Comparison of ENCODE assay signal across 21 cellular contexts in the genomic region with DNA sequence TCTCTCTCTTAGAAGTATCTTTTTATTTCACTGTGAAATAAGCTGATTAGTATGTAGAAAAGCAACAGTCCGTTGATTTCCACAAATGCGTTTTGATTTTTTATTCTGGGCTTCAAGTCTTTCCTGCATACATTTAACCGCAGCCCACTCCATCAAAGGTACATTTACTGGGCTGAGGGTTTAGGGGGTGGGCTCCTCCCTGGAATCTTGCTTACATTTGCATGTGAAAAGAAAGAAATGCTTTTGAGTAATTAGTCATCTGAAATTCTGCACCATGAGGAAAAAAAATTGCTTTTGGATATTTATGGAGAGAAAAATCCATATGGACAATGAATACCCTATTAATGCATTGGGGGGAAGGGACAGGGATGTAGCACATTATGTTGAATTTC.
"Had no signal": no experiment of that assay in that cellular context is flagged by ENCODE, and none has a peak within 500 bp of the region (broad histone marks: within the 10 kb centered on the region; RNA-seq: fewer than 3 reads in every experiment).

No MANE protein-coding gene starts in this region.

- H3K27me3 ChIP-seq: heart right ventricle, ovary, thyroid gland, upper lobe of right lung had no signal

- H3K36me3 Mint-ChIP-seq: activated naive CD8-positive, alpha-beta T cell treated with anti-CD3 and anti-CD28 coated beads, Interleukin-2, amount 10 ng/mL, durations not matched to agents 7 days and 5 days; naive thymus-derived CD4-positive, alpha-beta T cell had no signal

- H3K4me1 Mint-ChIP-seq: activated naive CD8-positive, alpha-beta T cell treated with anti-CD3 and anti-CD28 coated beads, Interleukin-2, amount 10 ng/mL, durations not matched to agents 7 days and 5 days had no signal

- H3K27me3 Mint-ChIP-seq: activated naive CD8-positive, alpha-beta T cell treated with anti-CD3 and anti-CD28 coated beads, Interleukin-2, amount 10 ng/mL, durations not matched to agents 7 days and 5 days had no signal

- H3K4me3 ChIP-seq: heart right ventricle, lower lobe of right lung, ovary, prostate gland, thyroid gland, upper lobe of right lung had no signal

- ATAC-seq: heart right ventricle; left lobe of liver; lower lobe of right lung; naive thymus-derived CD4-positive, alpha-beta T cell; upper lobe of right lung had no signal

- H3K4me1 ChIP-seq: lower lobe of right lung, prostate gland had no signal

- DNase-seq: activated CD4-positive, alpha-beta T cell treated with anti-CD3 and anti-CD28 coated beads, Interleukin-2, amount 50 U/mL, for 1 hour; activated CD4-positive, CD25-positive, alpha-beta regulatory T cell treated with anti-CD3 and anti-CD28 coated beads, Interleukin-2, amount 50 U/mL, for 72 hours; activated effector memory CD4-positive, alpha-beta T cell treated with Interleukin-2 at 50 U/mL for 16 hours; activated naive CD4-positive, alpha-beta T cell treated with anti-CD3 and anti-CD28 coated beads for 36 hours; activated naive CD8-positive, alpha-beta T cell treated with anti-CD3 and anti-CD28 coated beads, Interleukin-2, amount 10 ng/mL, durations not matched to agents 7 days and 5 days; activated T-cell treated with anti-CD3 and anti-CD28 coated beads, Interleukin-2, amount 50 U/mL, for 48 hours; amygdala; effector CD4-positive, alpha-beta T cell; erythroblast; heart right ventricle; lower lobe of right lung; naive thymus-derived CD4-positive, alpha-beta T cell; ovary; stimulated activated CD4-positive, alpha-beta T cell treated with anti-CD3 and anti-CD28 coated beads, Interleukin-4, amount 100 ng/mL, for 24 hours; stimulated activated naive CD8-positive, alpha-beta T cell treated with anti-CD3 and anti-CD28 coated beads, Interleukin-15, Interleukin-2, amounts not matched to agents 100 U/mL and 50 U/mL, for 24 hours; SW 1271; thyroid gland; upper lobe of right lung had no signal

- H3K36me3 ChIP-seq: heart right ventricle, lower lobe of right lung, ovary, prostate gland, thyroid gland, upper lobe of right lung had no signal

- H3K9me3 ChIP-seq: heart right ventricle, lower lobe of right lung, ovary, prostate gland, thyroid gland, upper lobe of right lung had no signal

- H3K27ac ChIP-seq: heart right ventricle, lower lobe of right lung, ovary, prostate gland, thyroid gland, upper lobe of right lung, VCaP had no signal

- H3K9me3 Mint-ChIP-seq: activated naive CD4-positive, alpha-beta T cell treated with anti-CD3 and anti-CD28 coated beads for 36 hours; activated naive CD8-positive, alpha-beta T cell treated with anti-CD3 and anti-CD28 coated beads, Interleukin-2, amount 10 ng/mL, durations not matched to agents 7 days and 5 days had no signal

- H3K27ac Mint-ChIP-seq: activated naive CD4-positive, alpha-beta T cell treated with anti-CD3 and anti-CD28 coated beads for 36 hours; activated naive CD8-positive, alpha-beta T cell treated with anti-CD3 and anti-CD28 coated beads, Interleukin-2, amount 10 ng/mL, durations not matched to agents 7 days and 5 days; naive thymus-derived CD4-positive, alpha-beta T cell had no signal

- H3K4me3 Mint-ChIP-seq: activated naive CD4-positive, alpha-beta T cell treated with anti-CD3 and anti-CD28 coated beads for 36 hours; activated naive CD8-positive, alpha-beta T cell treated with anti-CD3 and anti-CD28 coated beads, Interleukin-2, amount 10 ng/mL, durations not matched to agents 7 days and 5 days; naive thymus-derived CD4-positive, alpha-beta T cell had no signal
